33 cellular contexts compared by ENCODE assay signal in the genomic region with DNA sequence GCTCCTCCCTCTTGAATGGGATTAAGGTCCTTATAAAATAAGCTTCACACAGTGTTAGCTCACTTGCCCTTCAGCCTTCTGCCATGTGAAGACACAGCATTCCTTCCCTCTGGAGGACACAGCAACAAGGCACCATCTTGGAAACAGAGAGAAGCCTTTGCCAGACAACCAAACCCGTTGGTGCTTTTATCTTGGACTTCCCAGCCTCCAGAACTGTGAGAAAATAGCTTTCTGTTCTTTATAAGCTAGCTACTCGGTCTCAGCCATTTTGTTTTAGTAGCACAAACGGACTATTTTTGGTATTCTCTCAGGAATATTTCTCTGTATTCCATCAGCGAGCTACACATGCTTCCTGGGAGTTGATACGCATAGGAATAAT.
"Had no signal": no experiment of that assay in that cellular context is flagged by ENCODE, and none has a peak within 500 bp of the region (broad histone marks: within the 10 kb centered on the region; RNA-seq: fewer than 3 reads in every experiment).

No MANE protein-coding gene starts in this region.

- FAIRE-seq: bronchial epithelial cell, RCC 7860 had no signal

- DNase-seq: activated B cell treated with CpG ODN at 0.5 μM for 24 hours; activated CD4-positive, alpha-beta memory T cell treated with anti-CD3 and anti-CD28 coated beads, Interleukin-2, amount 10 ng/mL, durations not matched to agents 7 days and 5 days; activated CD4-positive, alpha-beta T cell treated with anti-CD3 and anti-CD28 coated beads for 1 hour; activated CD4-positive, alpha-beta T cell treated with anti-CD3 and anti-CD28 coated beads for 48 hours; activated CD8-positive, alpha-beta memory T cell treated with anti-CD3 and anti-CD28 coated beads for 24 hours; activated CD8-positive, alpha-beta memory T cell treated with anti-CD3 and anti-CD28 coated beads, Interleukin-2, amount 10 ng/mL, durations not matched to agents 7 days and 5 days; activated CD8-positive, alpha-beta memory T cell treated with anti-CD3 and anti-CD28 coated beads, Interleukin-2, amount 50 U/mL, for 48 hours; activated effector memory CD4-positive, alpha-beta T cell treated with Interleukin-2 at 50 U/mL for 16 hours; activated naive CD4-positive, alpha-beta T cell treated with anti-CD3 and anti-CD28 coated beads, Interleukin-2, amount 10 ng/mL, durations not matched to agents 7 days and 5 days; activated naive CD8-positive, alpha-beta T cell treated with anti-CD3 and anti-CD28 coated beads, Interleukin-2, amount 50 U/mL, for 24 hours; activated T-cell treated with anti-CD3 and anti-CD28 coated beads, Interleukin-2, amount 50 U/mL, for 48 hours; anterior cingulate cortex; caudate nucleus; cerebellar nuclear complex; Karpas-422; NCI-H1105; NCI-H1417 treated with DMSO at 0.1 percent for 48 hours; NCI-H187 treated with DMSO at 0.1 percent for 48 hours; NCI-H2081 treated with DMSO at 0.1 percent for 48 hours; NCI-H226; NCI-H446 treated with DMSO at 0.1 percent for 48 hours; NCI-H526; NCI-H748 treated with DMSO at 0.1 percent for 48 hours; SIG-M5; SW 1271; T-helper 1 cell; T-helper 2 cell; T-helper 9 cell had no signal

- H3K27ac ChIP-seq: RWPE1, VCaP had no signal

- ATAC-seq: activated CD8-positive, alpha-beta memory T cell treated with anti-CD3 and anti-CD28 coated beads, Interleukin-2, amount 10 ng/mL, durations not matched to agents 7 days and 5 days; Right ventricle myocardium inferior had no signal
